Comparison of ENCODE assay signal across 11 cellular contexts in genomic region chr6:168877821-168878282, GRCh38.
DNase-seq lines count a peak whose midpoint lies in the region; ATAC-seq and TF ChIP-seq lines count a peak whose summit lies in the region.
"Had no signal": no experiment of that assay in that cellular context is flagged by ENCODE, and none has a peak within 500 bp of the region (broad histone marks: within the 10 kb centered on the region; RNA-seq: fewer than 3 reads in every experiment).

No MANE protein-coding gene starts in this region.

- no peak overlapping the region for H3K27ac ChIP-seq in RWPE2 (ENCODE audit: poor library complexity, severe bottlenecking)
- H3K27ac ChIP-seq: C4-2B had no signal

- no peak overlapping the region for H3K4me3 ChIP-seq in RWPE2 (ENCODE audit: severe bottlenecking)

- intact Hi-C loops in left colon (cut with DNase I, micrococcal nuclease) = no loop called here

- TF ChIP-seq CTCF in RWPE2 (IDR thresholded peaks at IDR 0.05; ENCODE audit: poor library complexity, severe bottlenecking) = no peak

- H3K9me3 ChIP-seq in RWPE2 (ENCODE audit: severe bottlenecking) = no peaks in the 10 kb centered on the region

- no peaks in the 10 kb centered on the region for H3K4me1 ChIP-seq in RWPE2 (ENCODE audit: insufficient read depth, poor library complexity, severe bottlenecking)

- no peaks in the 10 kb centered on the region for H3K27me3 ChIP-seq in RWPE2 (ENCODE audit: insufficient read depth, poor library complexity, severe bottlenecking)

- no peaks in the 10 kb centered on the region for H3K36me3 ChIP-seq in RWPE2 (ENCODE audit: low read depth)

- ATAC-seq in RWPE2 (ENCODE audit: low read depth) (peak; percentile 86), left colon (peak; percentile 100), GM18520 (IDR thresholded peaks at IDR 0.05; ENCODE audit: unreplicated experiment) (no peak), GM21526 (IDR thresholded peaks at IDR 0.05; ENCODE audit: low FRiP score, unreplicated experiment) (no peak), GM18909 (IDR thresholded peaks at IDR 0.05; ENCODE audit: poor library complexity, unreplicated experiment) (no peak)

- DNase-seq in AG20443 (ENCODE audit: low spot score) (peak; percentile 53), HPDE6-E6E7 (ENCODE audit: extremely low spot score) (peak; percentile 11), RWPE2 (ENCODE audit: low spot score) (no peak), left colon (peak; percentile 68 to 69), middle frontal gyrus (ENCODE audit: extremely low spot score, low spot score) (no peak)
- DNase-seq: activated gamma-delta T cell treated with Interleukin-2 at 50 U/mL for 16 hours, GOT3 had no signal

Comparison
In these comparisons a context has a peak if more than half of its experiments do, and no peak if none do; other contexts are left out.
1. DNase-seq: peak in AG20443 (single experiment), HPDE6-E6E7 (single experiment) and left colon (2 of 2); none in RWPE2 (single experiment) and middle frontal gyrus (single experiment).
2. ATAC-seq: peak in RWPE2 (single experiment) and left colon (single experiment); none in GM18520 (single experiment), GM21526 (single experiment) and GM18909 (single experiment).